ENCODE assay signal across 25 cellular contexts in the genomic region with DNA sequence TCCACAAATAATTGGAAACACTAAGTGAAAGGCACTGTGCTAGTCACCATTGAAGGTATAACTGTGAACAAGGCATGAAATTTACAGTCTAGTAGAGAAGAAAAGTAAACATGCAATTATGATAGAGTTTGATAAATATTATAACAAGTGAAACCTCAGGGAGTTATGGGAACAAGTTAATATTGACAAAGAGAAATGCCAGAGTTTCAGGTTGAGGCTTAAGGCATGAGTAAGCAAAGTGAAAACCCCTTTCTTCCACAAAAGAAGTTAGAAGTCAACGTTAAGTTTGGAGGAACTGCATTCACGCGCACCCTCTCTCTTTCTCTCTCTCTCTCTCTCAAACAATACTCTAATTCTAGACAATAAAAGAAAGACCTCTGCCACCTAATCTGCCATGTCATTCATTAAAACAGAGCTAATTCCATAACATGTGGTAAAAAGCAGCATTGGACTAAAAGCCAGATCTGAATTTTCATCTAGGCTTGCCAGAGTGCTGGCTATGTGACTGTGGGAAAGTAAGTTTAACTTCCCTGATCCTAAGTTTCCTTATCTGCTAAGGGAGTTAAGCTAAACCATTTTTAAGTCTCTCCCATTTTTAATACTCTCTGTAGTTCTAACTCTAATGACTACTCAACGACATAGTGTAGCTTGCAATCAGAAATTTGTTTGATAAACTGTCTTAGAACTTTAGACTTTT. TPM values are rescaled to one million over a fixed set of nuclear protein-coding genes. Genes with fewer than 3 reads are reported as not detected.
DNase-seq lines count a peak whose midpoint lies in the region; ATAC-seq, FAIRE-seq and TF ChIP-seq lines count a peak whose summit lies in the region.
"Had no signal": no experiment of that assay in that cellular context is flagged by ENCODE, and none has a peak within 500 bp of the region (broad histone marks: within the 10 kb centered on the region; RNA-seq: fewer than 3 reads in every experiment).

No MANE protein-coding gene starts in this region.

- no peaks in the 10 kb centered on the region for H3K27me3 ChIP-seq in GM12878 (replicated peaks in 1 of 2; ENCODE audit: control insufficient read depth in 2 of 2, insufficient read depth in 2 of 2, low read length in 1 of 2)
- H3K27me3 ChIP-seq: MG63 had no signal

- no peaks in the 10 kb centered on the region for H3K4me1 ChIP-seq in GM12878 (ENCODE audit: control insufficient read depth, insufficient read depth, low read length)

- no peak overlapping the region for H3K4me3 Mint-ChIP-seq in neural crest cell
- H3K4me3 Mint-ChIP-seq: CD4-positive, alpha-beta T cell; HFFc6 had no signal

- no peaks in the 10 kb centered on the region for H3K36me3 ChIP-seq in GM12878 (ENCODE audit: control insufficient read depth in 2 of 2, insufficient read depth in 2 of 2, low read length in 1 of 2)
- H3K36me3 ChIP-seq: MG63 had no signal

- POLR2A ChIA-PET in GM12878 (lab: Charles Lee), result no interaction called here

- no peak for TF ChIP-seq EP300 in GM12878 (IDR thresholded peaks at IDR 0.05; ENCODE audit: borderline replicate concordance in 1 of 2, control insufficient read depth in 1 of 2, low read depth in 2 of 2, low read length in 2 of 2)

- no peak for TF ChIP-seq POLR2A in GM12878 (IDR thresholded peaks at IDR 0.05; ENCODE audit: low read depth, low read length)

- peaks cover 12% of the 10 kb centered on the region for H3K9me3 Mint-ChIP-seq in neural crest cell
- H3K9me3 Mint-ChIP-seq: CD4-positive, alpha-beta T cell had no signal

- TF ChIP-seq CTCF in 22Rv1 (IDR thresholded peaks at IDR 0.05) (no peak), GM12878 (IDR thresholded peaks at IDR 0.05 in 2 of 3, conservative IDR thresholded peaks at IDR 0.05 in 1 of 3; ENCODE audit: control insufficient read depth in 2 of 3, extremely low read depth in 1 of 3, insufficient read depth in 1 of 3, low read depth in 3 of 3, low read length in 3 of 3) (no peak), neural crest cell (conservative IDR thresholded peaks at IDR 0.05) (no peak)

- H4K20me1 ChIP-seq in GM12878 (ENCODE audit: control insufficient read depth, insufficient read depth), result no peaks in the 10 kb centered on the region

- H3K4me1 Mint-ChIP-seq in neural crest cell, result peaks cover 20% of the 10 kb centered on the region

- FAIRE-seq in GM12878 (lab: Jason Lieb, UNC), result no peak
- FAIRE-seq: A204.1, H54 had no signal

- peaks cover 7% of the 10 kb centered on the region for H3K36me3 Mint-ChIP-seq in neural crest cell (ENCODE audit: low read depth)

- peak; percentile 50 for ATAC-seq in HG02759 (IDR thresholded peaks at IDR 0.05; ENCODE audit: unreplicated experiment)
- peak; percentile 41; the same call in 2 of the 3 replicates for ATAC-seq in GM12878
- ATAC-seq in HG03095 (IDR thresholded peaks at IDR 0.05; ENCODE audit: unreplicated experiment), result no peak

- intact Hi-C loops in GM12878 (cut with micrococcal nuclease; ENCODE audit: unreplicated experiment), result no loop called here

- no peak overlapping the region for H3K9ac ChIP-seq in GM12878 (ENCODE audit: control insufficient read depth, insufficient read depth, low read length)

- TF ChIP-seq RAD21 in GM12878 (IDR thresholded peaks at IDR 0.05; ENCODE audit: insufficient read depth, low read depth, low read length), result no peak

- CTCF ChIA-PET in GM12878 (lab: Yijun Ruan, JAX), result no interaction called here

- H3K27ac Mint-ChIP-seq in neural crest cell (ENCODE audit: unreplicated experiment), result peak overlapping the region; percentile 65
- H3K27ac Mint-ChIP-seq: CD4-positive, alpha-beta T cell; HFFc6 had no signal

- DNase-seq in GM12878 (ENCODE audit: low read depth, low spot score) (no peak), neural crest cell (ENCODE audit: low read depth, low spot score) (no peak), KG1 (lab: John Stamatoyannopoulos, UW) (no peak), G401 (ENCODE audit: low spot score) (no peak), HuH-7.5 (ENCODE audit: low spot score) (no peak)
- DNase-seq: Calu3; CD4-positive, alpha-beta T cell; DMS79; HFFc6; Karpas-422; MG63; NCI-H1048; NCI-H1436; NCI-H1930; NCI-H345; NCI-H526 treated with DMSO at 0.1 percent for 48 hours; NK-92 treated with Interleukin-12 subunit alpha and Interleukin-12 subunit beta, amount 100 ng/mL, for 24 hours; Right ventricle myocardium superior had no signal

- no peak overlapping the region for H2AFZ ChIP-seq in GM12878 (ENCODE audit: control insufficient read depth, low read depth, low read length)

- no peak overlapping the region for H3K4me2 ChIP-seq in GM12878 (ENCODE audit: control insufficient read depth, insufficient read depth)

- 34% methylated on average over 4 of the region's 4 CpGs for WGBS in GM12878 (ENCODE audit: insufficient coverage, insufficient replicate concordance, low lambda C conversion rate, missing lambda C conversion rate)

- H3K27me3 Mint-ChIP-seq in neural crest cell (ENCODE audit: low read depth), result no peaks in the 10 kb centered on the region

- SMC1A ChIA-PET in GM12878 (lab: Charles Lee; ENCODE audit: uncharacterized antibody, unreplicated experiment), result interaction anchor here (0.9 to 1.5 kb wide), 2 partner anchors 40 to 43 kb away, joined by 3 read pairs; no protein-coding TSS in a partner anchor

- in situ Hi-C loops in GM12878 (cut with MboI) (no loop called here), G401 (cut with HindIII; ENCODE audit: low sequenced_read_pairs) (no loop called here)

- RAD21 ChIA-PET in GM12878 (lab: Charles Lee; ENCODE audit: unreplicated experiment), result interaction anchor here (0.7 to 1.0 kb wide), 2 partner anchors 8 to 356 kb away, joined by 3 read pairs; no protein-coding TSS in a partner anchor

- no peak overlapping the region for H3K4me3 ChIP-seq in GM12878
- H3K4me3 ChIP-seq: MG63, SK-N-MC had no signal

- no peaks in the 10 kb centered on the region for H3K79me2 ChIP-seq in GM12878 (ENCODE audit: control insufficient read depth, insufficient read depth, low read length)

- no peaks in the 10 kb centered on the region for H3K9me3 ChIP-seq in GM12878 (replicated peaks; ENCODE audit: control insufficient read depth, insufficient read depth, low read length)
- H3K9me3 ChIP-seq: MG63 had no signal

- BruUV-seq in GM12878 (replicated peaks; lab: Mats Ljungman, UMichigan), result no TSS peak

- H3K27ac ChIP-seq in 22Rv1 (peak overlapping the region; percentile 67), GM12878 (ENCODE audit: control insufficient read depth, insufficient read depth) (no peak overlapping the region)
- H3K27ac ChIP-seq: SK-N-MC had no signal

TF ChIP-seq in GM12878, 131 proteins besides CTCF, POLR2A, EP300 and RAD21 (continues in another document):
- TF ChIP-seq, protein P1, sequence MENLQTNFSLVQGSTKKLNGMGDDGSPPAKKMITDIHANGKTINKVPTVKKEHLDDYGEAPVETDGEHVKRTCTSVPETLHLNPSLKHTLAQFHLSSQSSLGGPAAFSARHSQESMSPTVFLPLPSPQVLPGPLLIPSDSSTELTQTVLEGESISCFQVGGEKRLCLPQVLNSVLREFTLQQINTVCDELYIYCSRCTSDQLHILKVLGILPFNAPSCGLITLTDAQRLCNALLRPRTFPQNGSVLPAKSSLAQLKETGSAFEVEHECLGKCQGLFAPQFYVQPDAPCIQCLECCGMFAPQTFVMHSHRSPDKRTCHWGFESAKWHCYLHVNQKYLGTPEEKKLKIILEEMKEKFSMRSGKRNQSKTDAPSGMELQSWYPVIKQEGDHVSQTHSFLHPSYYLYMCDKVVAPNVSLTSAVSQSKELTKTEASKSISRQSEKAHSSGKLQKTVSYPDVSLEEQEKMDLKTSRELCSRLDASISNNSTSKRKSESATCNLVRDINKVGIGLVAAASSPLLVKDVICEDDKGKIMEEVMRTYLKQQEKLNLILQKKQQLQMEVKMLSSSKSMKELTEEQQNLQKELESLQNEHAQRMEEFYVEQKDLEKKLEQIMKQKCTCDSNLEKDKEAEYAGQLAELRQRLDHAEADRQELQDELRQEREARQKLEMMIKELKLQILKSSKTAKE (IDR thresholded peaks at IDR 0.05; ENCODE audit: low read depth, poor library complexity, severe bottlenecking), result no peak
- no peak for TF ChIP-seq NKRF (conservative IDR thresholded peaks at IDR 0.05)

RNA-seq across cellular contexts. Expression of gene SLC44A5, which starts 22.0 kb away (rescaled TPM):
- total RNA-seq in GM12878 (2013; cell fraction: nucleolus; rRNA removed), result 0.35 and 0.54 TPM in 2 replicates
- total RNA-seq in GM12878 (2014; rRNA removed), result 0.05 TPM in 1 of 2 replicates, not detected in the other
- 0.04 TPM in 1 of 2 replicates, not detected in the other for total RNA-seq in GM12878 (2014; rRNA removed; fragmentation: Illumina TruSeq; extraction: Trizol)
- not detected in 2 replicates for total RNA-seq in GM12878 (2021)
- polyA plus RNA-seq in GM12878 (2011; ENCODE audit: low read depth), result 0.24 TPM
- polyA plus RNA-seq in GM12878 (2011; rRNA removed), result 1.3 and 2.2 TPM in 2 replicates
- 0.23 and 0.31 TPM in 2 replicates for polyA plus RNA-seq in GM12878 (2011; cell fraction: cytosol; rRNA removed)
- polyA plus RNA-seq in GM12878 (2011; cell fraction: nucleus; rRNA removed), result 1.6 and 1.7 TPM in 2 replicates
- 0.34 and 0.53 TPM in 2 replicates for polyA plus RNA-seq in GM12878 (2012)
- polyA plus RNA-seq in GM12878 (2014; fragmentation: Illumina TruSeq; extraction: Trizol), result 0.03 TPM in 1 of 2 replicates, not detected in the other
- polyA plus RNA-seq in GM12878 (2014; fragmentation: Nextera tagmentation; extraction: Ambion mirVana), result not detected
- polyA plus RNA-seq in GM12878 (2014; rRNA removed), result 0.03 TPM in 1 of 2 replicates, not detected in the other
- polyA plus RNA-seq in GM12878 (2016; fragmentation: Nextera tagmentation; extraction: Ambion mirVana), result not detected
- 0.73 and 0.98 TPM in 2 replicates for polyA minus RNA-seq in GM12878 (2011; rRNA and poly(A)+ RNA removed)
- 0.40 TPM in 1 of 2 replicates, not detected in the other for polyA minus RNA-seq in GM12878 (2011; cell fraction: cytosol; rRNA and poly(A)+ RNA removed)
- 0.96 and 0.97 TPM in 2 replicates for polyA minus RNA-seq in GM12878 (2011; cell fraction: nucleus; rRNA and poly(A)+ RNA removed)
- 9.7 and 10.0 TPM in 2 replicates for total RNA-seq in neural crest cell
- total RNA-seq in G401 (2014; rRNA removed; shearing (Covaris generic)), result not detected in 2 replicates
- total RNA-seq: CD4-positive, alpha-beta T cell; HFFc6; OCI-LY7 had no signal
